In genomic region chr9:12794024-12794799, GRCh38 we compare ENCODE assay signal across 16 cellular contexts. TPM values are rescaled to one million over a fixed set of nuclear protein-coding genes. Genes with fewer than 3 reads are reported as not detected.
DNase-seq lines count a peak whose midpoint lies in the region; ATAC-seq, FAIRE-seq and TF ChIP-seq lines count a peak whose summit lies in the region.
"Had no signal": no experiment of that assay in that cellular context is flagged by ENCODE, and none has a peak within 500 bp of the region (broad histone marks: within the 10 kb centered on the region; RNA-seq: fewer than 3 reads in every experiment).

No MANE protein-coding gene starts in this region.

- intact Hi-C loops in HepG2 (cut with micrococcal nuclease; ENCODE audit: unreplicated experiment) (loop anchor here (2.0 kb wide), 1 partner anchor 15 kb away; no protein-coding TSS in a partner anchor), tibial artery (cut with DNase I; ENCODE audit: low total_unique reads) (no loop called here)

- POLR2A ChIA-PET in HepG2 (lab: Yijun Ruan, JAX), result interaction anchor here (0.9 to 2.8 kb wide), 4 partner anchors 9 to 23 kb away, joined by 3 to 11 read pairs (median 8); no protein-coding TSS in a partner anchor

- H3K27ac ChIP-seq in HepG2 (ENCODE audit: extremely low read length, insufficient read depth, low read length) (peak overlapping the region; percentile 19), tibial artery (peak overlapping the region; percentile 1 to 95)
- H3K27ac ChIP-seq: ascending aorta, heart right ventricle had no signal

- H3K9ac ChIP-seq in HepG2 (ENCODE audit: insufficient read depth, low read depth, low read length), result no peak overlapping the region

- in situ Hi-C loops in HepG2 (cut with HindIII; ENCODE audit: extremely low pct_ligation_motif_present, low pct_unique_long_range_greater_than_20kb), result no loop called here

- CTCF ChIA-PET in HepG2 (lab: Yijun Ruan, JAX; ENCODE audit: low intra/inter-chr PET ratio, low total read pairs), result no interaction called here

- H3K4me3 ChIP-seq in HepG2 (replicated peaks in 1 of 3; ENCODE audit: insufficient read depth in 1 of 3, low read depth in 2 of 3, low read length in 3 of 3) (no peak overlapping the region), tibial artery (no peak overlapping the region)
- H3K4me3 ChIP-seq: ascending aorta, GM23338, heart right ventricle had no signal

- no peak for TF ChIP-seq RAD21 in HepG2 (CRISPR knock-in tag; IDR thresholded peaks at IDR 0.05)

- H3K36me3 ChIP-seq in HepG2 (replicated peaks in 1 of 2; ENCODE audit: control insufficient read depth in 1 of 2, insufficient read depth in 2 of 2, low read length in 2 of 2), result no peaks in the 10 kb centered on the region
- no peaks in the 10 kb centered on the region for H3K36me3 ChIP-seq in tibial artery
- H3K36me3 ChIP-seq: ascending aorta, heart right ventricle had no signal

- no peaks in the 10 kb centered on the region for H4K20me1 ChIP-seq in HepG2 (ENCODE audit: insufficient read depth, low read length)

- ATAC-seq in HepG2, result peak; percentile 73
- ATAC-seq in GM21529 (IDR thresholded peaks at IDR 0.05; ENCODE audit: unreplicated experiment), result no peak
- ATAC-seq: GM23338, heart right ventricle had no signal

- H3K4me1 ChIP-seq in HepG2 (ENCODE audit: insufficient read depth, low read length) (peaks cover 27% of the 10 kb centered on the region), tibial artery (peaks cover 0 to 95% (median 22%) of the 10 kb centered on the region in 4 donors)

- 69% methylated on average over 3 of the region's 3 CpGs for WGBS in HepG2 (ENCODE audit: low lambda C conversion rate)

- DNase-seq in NCI-H1092 treated with DMSO at 0.1 percent for 48 hours (lab: John Stamatoyannopoulos, UW) (peak; percentile 43), NCI-H1092 (lab: John Stamatoyannopoulos, UW) (no peak), HepG2 (ENCODE audit: low spot score) (peak; percentile 35), tibial artery (no peak), D341Med (ENCODE audit: low spot score) (no peak)
- DNase-seq in NK-92 treated with Interleukin-12 subunit alpha and Interleukin-12 subunit beta, amount 100 ng/mL, for 24 hours (lab: John Stamatoyannopoulos, UW), result no peak
- DNase-seq: 8988T; activated CD4-positive, alpha-beta T cell treated with anti-CD3 and anti-CD28 coated beads, Interleukin-2, amount 50 U/mL, for 4 hours; CD8-positive, alpha-beta memory T cell; heart right ventricle; NCI-H146 had no signal

- no peak for TF ChIP-seq CTCF in HepG2 (CRISPR knock-in tag; IDR thresholded peaks at IDR 0.05)
- no peak for TF ChIP-seq CTCF in tibial artery (IDR thresholded peaks at IDR 0.05)

- H3K9me3 ChIP-seq in HepG2 (ENCODE audit: low read length) (no peaks in the 10 kb centered on the region), tibial artery (no peaks in the 10 kb centered on the region)
- H3K9me3 ChIP-seq: ascending aorta, heart right ventricle had no signal

- no peak for TF ChIP-seq POLR2A in HepG2 (IDR thresholded peaks at IDR 0.05; ENCODE audit: insufficient read depth in 1 of 2, low read depth in 2 of 2, low read length in 2 of 2)

- no peak overlapping the region for H2AFZ ChIP-seq in HepG2 (ENCODE audit: low read length)
- H2AFZ ChIP-seq: GM23338 had no signal

- peak; percentile 77 for FAIRE-seq in endometrium (lab: Jason Lieb, UNC)
- FAIRE-seq in HepG2 (lab: Jason Lieb, UNC), result peak; percentile 54

- no TSS peak for BruUV-seq in HepG2 (replicated peaks; lab: Mats Ljungman, UMichigan)

- H3K79me2 ChIP-seq in HepG2 (ENCODE audit: insufficient read depth, low read length), result peaks cover 12% of the 10 kb centered on the region

- TF ChIP-seq EP300 in HepG2 (IDR thresholded peaks at IDR 0.05; ENCODE audit: low read depth in 2 of 2, low read length in 2 of 2), result peak in 1 of 2 experiments; percentile 26; a peak in 1 of 4 replicates
- no peak for TF ChIP-seq EP300 in HepG2 (CRISPR knock-in tag; IDR thresholded peaks at IDR 0.05; ENCODE audit: borderline replicate concordance)

- no peaks in the 10 kb centered on the region for H3K27me3 ChIP-seq in HepG2 (ENCODE audit: control insufficient read depth in 1 of 2, insufficient read depth in 2 of 2, low read length in 2 of 2)
- no peaks in the 10 kb centered on the region for H3K27me3 ChIP-seq in tibial artery
- H3K27me3 ChIP-seq: ascending aorta, heart right ventricle had no signal

- no peak overlapping the region for H3K4me2 ChIP-seq in HepG2 (ENCODE audit: low read depth, low read length)
- H3K4me2 ChIP-seq: GM23338 had no signal

TF ChIP-seq in HepG2, 621 proteins besides CTCF, POLR2A, EP300 and RAD21 (continues in another document):
- TF ChIP-seq ZNF652 (CRISPR knock-in tag; IDR thresholded peaks at IDR 0.05; ENCODE audit: borderline replicate concordance, low read depth) (peak; percentile 74), MYPOP (CRISPR knock-in tag; IDR thresholded peaks at IDR 0.05) (no peak), IRF1 (CRISPR knock-in tag; IDR thresholded peaks at IDR 0.05; ENCODE audit: low read depth) (no peak), ARID5B (CRISPR knock-in tag; IDR thresholded peaks at IDR 0.05) (peak; percentile 6; the same call in 1 of the 2 replicates), FOXJ3 (CRISPR knock-in tag; IDR thresholded peaks at IDR 0.05; ENCODE audit: borderline replicate concordance) (peak; percentile 34; the same call in 1 of the 2 replicates), ZNF143 (CRISPR knock-in tag; IDR thresholded peaks at IDR 0.05) (no peak), FOXC1 (CRISPR knock-in tag; IDR thresholded peaks at IDR 0.05; ENCODE audit: borderline replicate concordance) (no peak), PTBP1 (IDR thresholded peaks at IDR 0.05; ENCODE audit: low read depth, low read length, poor library complexity, severe bottlenecking) (no peak)

RNA-seq across cellular contexts. Expression of gene LURAP1L, which starts 19.4 kb away (rescaled TPM):
- 6.5 and 6.7 TPM in 2 replicates for total RNA-seq in HepG2 (2016; rRNA removed; fragmentation: Illumina TruSeq; extraction: Trizol)
- 1.7 and 2.1 TPM in 2 replicates for total RNA-seq in HepG2 (2016; cell fraction: cytosol; rRNA removed; fragmentation: Illumina TruSeq; extraction: Trizol; ENCODE audit: low read depth)
- total RNA-seq in HepG2 (2016; cell fraction: insoluble cytoplasmic fraction; rRNA removed; fragmentation: Illumina TruSeq; extraction: Trizol), result 6.2 and 7.1 TPM in 2 replicates
- total RNA-seq in HepG2 (2016; cell fraction: membrane; rRNA removed; fragmentation: Illumina TruSeq; extraction: Trizol), result 4.6 and 5.0 TPM in 2 replicates
- total RNA-seq in HepG2 (2016; cell fraction: nucleus; rRNA removed; fragmentation: Illumina TruSeq; extraction: Trizol), result 10.9 and 12.5 TPM in 2 replicates
- 16.6 and 20.6 TPM in 2 replicates for polyA plus RNA-seq in HepG2 (2011; rRNA removed)
- polyA plus RNA-seq in HepG2 (2011; cell fraction: cytosol; rRNA removed), result 13.0 and 19.1 TPM in 2 replicates
- polyA plus RNA-seq in HepG2 (2011; cell fraction: nucleus; rRNA removed), result 15.2 and 19.1 TPM in 2 replicates
- polyA plus RNA-seq in HepG2 (2012), result 18.4 and 22.0 TPM in 2 replicates
- 1.7 and 2.0 TPM in 2 replicates for polyA plus RNA-seq in HepG2 (2016; cell fraction: cytosol; fragmentation: Illumina TruSeq; extraction: Trizol; ENCODE audit: low read depth)
- polyA plus RNA-seq in HepG2 (2016; cell fraction: insoluble cytoplasmic fraction; fragmentation: Illumina TruSeq; extraction: Trizol; ENCODE audit: low read depth), result 8.2 and 9.1 TPM in 2 replicates
- polyA plus RNA-seq in HepG2 (2016; cell fraction: membrane; fragmentation: Illumina TruSeq; extraction: Trizol; ENCODE audit: low read depth), result 3.9 and 4.5 TPM in 2 replicates
- polyA plus RNA-seq in HepG2 (2016; cell fraction: nucleus; fragmentation: Illumina TruSeq; extraction: Trizol; ENCODE audit: insufficient read depth, low read depth), result 9.3 and 12.2 TPM in 2 replicates
- 9.5 and 19.8 TPM in 2 replicates for polyA minus RNA-seq in HepG2 (2011; rRNA and poly(A)+ RNA removed; ENCODE audit: low replicate concordance)
- polyA minus RNA-seq in HepG2 (2011; cell fraction: cytosol; rRNA and poly(A)+ RNA removed), result 10.3 TPM in 2 replicates
- polyA minus RNA-seq in HepG2 (2011; cell fraction: nucleus; rRNA and poly(A)+ RNA removed), result 44.4 and 63.9 TPM in 2 replicates
- total RNA-seq: CD8-positive, alpha-beta memory T cell had no signal
- polyA plus RNA-seq: CD8-positive, alpha-beta memory T cell; IgD-negative memory B cell had no signal

Comparison
In these comparisons a context has a peak if more than half of its experiments do, and no peak if none do; other contexts are left out.
1. DNase-seq: peak in NCI-H1092 treated with DMSO at 0.1 percent for 48 hours (single experiment) and HepG2 (single experiment); none in NCI-H1092 (single experiment), tibial artery (0 of 2), NK-92 treated with Interleukin-12 subunit alpha and Interleukin-12 subunit beta, amount 100 ng/mL, for 24 hours (single experiment) and D341Med (single experiment).